1 cellular context compared by ENCODE assay signal in the genomic region with DNA sequence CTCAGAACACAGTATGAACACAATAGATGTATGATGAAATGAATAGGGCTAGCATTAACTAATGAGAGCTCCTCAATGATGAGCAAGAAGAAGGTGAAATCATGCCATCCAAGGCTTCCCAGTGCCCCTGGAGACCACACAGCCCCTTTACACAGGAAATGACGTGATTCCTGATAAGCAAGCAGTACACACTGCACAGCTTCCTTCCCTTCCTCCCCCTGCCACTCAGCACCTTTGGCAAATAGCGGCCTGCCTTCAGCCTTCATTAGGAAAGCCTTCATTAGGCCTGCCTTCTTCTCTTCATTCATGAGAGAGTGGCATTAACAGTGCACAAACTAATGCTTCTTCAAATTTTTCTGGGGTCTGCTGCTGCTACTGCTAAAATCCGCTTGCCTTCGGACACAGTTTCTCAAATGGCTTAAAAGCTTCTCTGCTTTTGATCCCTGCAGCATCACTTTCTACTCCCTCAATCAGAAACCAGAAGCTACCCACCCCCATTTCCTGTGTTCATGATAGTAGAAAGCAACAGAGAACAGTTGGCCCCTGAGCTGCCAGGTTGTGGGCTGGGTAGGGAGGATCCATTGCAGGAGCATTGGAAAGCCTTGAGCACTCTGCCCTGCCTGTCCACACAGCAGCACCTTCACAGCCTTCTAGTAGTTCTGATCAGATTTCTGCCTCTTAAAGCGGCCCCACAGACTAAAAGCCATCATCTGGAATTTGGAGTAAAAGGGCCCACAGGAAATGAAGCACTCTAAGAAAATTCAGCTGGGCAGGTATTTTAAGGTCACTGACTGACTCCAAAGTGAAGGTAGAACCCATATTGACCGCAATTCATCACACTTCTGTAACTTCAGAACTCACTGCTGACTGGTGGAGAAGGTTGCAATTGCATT.
TF ChIP-seq lines count a peak whose summit lies in the region.

No MANE protein-coding gene starts in this region.

TF ChIP-seq in WTC11, 78 proteins besides CTCF, POLR2A, EP300 and RAD21 (continued from another document):
- TF ChIP-seq, protein P1, sequence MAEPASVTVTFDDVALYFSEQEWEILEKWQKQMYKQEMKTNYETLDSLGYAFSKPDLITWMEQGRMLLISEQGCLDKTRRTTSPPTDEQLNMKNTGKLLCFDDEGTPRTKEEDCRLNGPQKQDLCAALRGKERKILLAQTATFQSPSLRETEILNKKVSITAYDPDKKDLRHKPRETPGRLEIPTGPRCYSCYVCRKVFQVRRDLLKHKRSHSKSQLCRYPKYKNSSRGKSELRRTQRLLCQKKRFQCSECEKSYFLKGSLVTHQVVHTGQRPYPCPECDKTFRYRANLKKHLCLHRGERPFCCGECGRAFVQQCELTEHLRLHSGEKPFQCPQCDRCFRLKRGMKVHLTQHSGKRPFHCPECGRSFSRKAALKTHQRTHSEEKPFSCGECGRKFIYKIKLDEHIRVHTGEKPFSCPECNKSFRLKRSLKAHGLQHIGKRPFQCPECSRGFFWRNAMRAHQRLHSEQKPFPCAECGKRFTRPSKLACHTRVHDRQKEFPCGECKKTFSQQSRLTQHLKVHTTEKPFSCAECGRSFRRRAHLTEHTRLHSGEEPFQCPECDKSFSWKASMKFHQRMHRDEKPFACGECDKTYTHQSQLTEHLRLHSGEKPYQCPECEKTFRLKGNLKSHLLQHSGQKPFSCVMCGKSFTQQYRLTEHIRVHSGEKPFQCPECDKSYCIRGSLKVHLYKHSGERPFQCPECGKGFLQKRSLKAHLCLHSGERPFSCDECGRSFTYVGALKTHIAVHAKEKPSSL (CRISPR knock-in tag; conservative IDR thresholded peaks at IDR 0.05): no peak
- TF ChIP-seq ZNF317 (CRISPR knock-in tag; IDR thresholded peaks at IDR 0.05; ENCODE audit: borderline replicate concordance, low read depth) (no peak), GABPB1 (CRISPR knock-in tag; IDR thresholded peaks at IDR 0.05) (no peak), NR1H2 (CRISPR knock-in tag; IDR thresholded peaks at IDR 0.05) (no peak), RORB (CRISPR knock-in tag; IDR thresholded peaks at IDR 0.05) (no peak), OVOL2 (CRISPR knock-in tag; IDR thresholded peaks at IDR 0.05; ENCODE audit: borderline replicate concordance) (no peak), ZNF138 (CRISPR knock-in tag; conservative IDR thresholded peaks at IDR 0.05) (no peak), RELA (CRISPR knock-in tag; IDR thresholded peaks at IDR 0.05; ENCODE audit: borderline replicate concordance) (no peak)
- TF ChIP-seq, protein P2, sequence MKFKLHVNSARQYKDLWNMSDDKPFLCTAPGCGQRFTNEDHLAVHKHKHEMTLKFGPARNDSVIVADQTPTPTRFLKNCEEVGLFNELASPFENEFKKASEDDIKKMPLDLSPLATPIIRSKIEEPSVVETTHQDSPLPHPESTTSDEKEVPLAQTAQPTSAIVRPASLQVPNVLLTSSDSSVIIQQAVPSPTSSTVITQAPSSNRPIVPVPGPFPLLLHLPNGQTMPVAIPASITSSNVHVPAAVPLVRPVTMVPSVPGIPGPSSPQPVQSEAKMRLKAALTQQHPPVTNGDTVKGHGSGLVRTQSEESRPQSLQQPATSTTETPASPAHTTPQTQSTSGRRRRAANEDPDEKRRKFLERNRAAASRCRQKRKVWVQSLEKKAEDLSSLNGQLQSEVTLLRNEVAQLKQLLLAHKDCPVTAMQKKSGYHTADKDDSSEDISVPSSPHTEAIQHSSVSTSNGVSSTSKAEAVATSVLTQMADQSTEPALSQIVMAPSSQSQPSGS (CRISPR knock-in tag; IDR thresholded peaks at IDR 0.05; ENCODE audit: borderline replicate concordance, low read depth): no peak
